In genomic region chr12:71476513-71476912, GRCh38 we compare ENCODE assay signal across 13 cellular contexts. TPM values are rescaled to one million over a fixed set of nuclear protein-coding genes. Genes with fewer than 3 reads are reported as not detected.
A peak's percentile ranks its signal among the peaks of the same experiment; 100 is the strongest.
DNase-seq lines count a peak whose midpoint lies in the region; ATAC-seq and TF ChIP-seq lines count a peak whose summit lies in the region.
"Had no signal": no experiment of that assay in that cellular context is flagged by ENCODE, and none has a peak within 500 bp of the region (broad histone marks: within the 10 kb centered on the region; RNA-seq: fewer than 3 reads in every experiment).

No MANE protein-coding gene starts in this region.

- H3K4me2 ChIP-seq in fibroblast of lung (ENCODE audit: extremely low read depth, insufficient read depth, low read length): no peak overlapping the region
- peak overlapping the region; percentile 67 for H3K4me2 ChIP-seq in osteoblast (ENCODE audit: insufficient read depth, low read length)

- H3K27ac ChIP-seq in fibroblast of lung (ENCODE audit: insufficient read depth, low read length) (no peak overlapping the region), osteoblast (ENCODE audit: low read depth, low read length) (peak overlapping the region; percentile 6)
- no peak overlapping the region for H3K27ac ChIP-seq in CD8-positive, alpha-beta T cell (ENCODE audit: low read depth, low read length)
- H3K27ac ChIP-seq: cardiac muscle cell, uterus had no signal

- no peak for ATAC-seq in CD8-positive, alpha-beta T cell
- ATAC-seq in stimulated activated memory B cell treated with anti-CD40 and anti-IgM and Interleukin-4, amounts not matched to agents 10 μg/mL and 1 μg/mL and 100 μg/mL, for 72 hours: no peak
- ATAC-seq: Panc1 had no signal

- H3K36me3 Mint-ChIP-seq in CD8-positive, alpha-beta T cell: no peaks in the 10 kb centered on the region
- no peaks in the 10 kb centered on the region for H3K36me3 Mint-ChIP-seq in stimulated activated memory B cell treated with anti-CD40 and anti-IgM and Interleukin-4, amounts not matched to agents 10 μg/mL and 1 μg/mL and 100 μg/mL, for 72 hours

- DNase-seq in Caki2 (ENCODE audit: low read depth): peak; percentile 10
- DNase-seq in RKO (ENCODE audit: low spot score): peak; percentile 7
- DNase-seq in fibroblast of lung (ENCODE audit: low read depth in 2 of 2): peak; percentile 53 to 97
- DNase-seq in osteoblast (ENCODE audit: insufficient read length, low spot score, missing footprints): peak; percentile 37
- no peak for DNase-seq in CD8-positive, alpha-beta T cell
- no peak for DNase-seq in DMS153 (lab: John Stamatoyannopoulos, UW)
- DNase-seq in NAMALWA (ENCODE audit: low spot score): no peak
- DNase-seq: CD4-positive, alpha-beta T cell; retina; uterus had no signal

- no peak overlapping the region for H3K9ac ChIP-seq in fibroblast of lung (ENCODE audit: insufficient read depth, low read length)

- no peak overlapping the region for H3K4me3 ChIP-seq in fibroblast of lung (replicated peaks in 1 of 4; ENCODE audit: control extremely low read depth in 1 of 4, insufficient read depth in 1 of 4, low read depth in 3 of 4, low read length in 4 of 4)
- no peak overlapping the region for H3K4me3 ChIP-seq in osteoblast (ENCODE audit: insufficient read depth, low read length)
- H3K4me3 ChIP-seq in CD8-positive, alpha-beta T cell (ENCODE audit: low read depth, low read length): no peak overlapping the region
- H3K4me3 ChIP-seq: cardiac muscle cell, uterus had no signal

- CTCF ChIA-PET in CD8-positive, alpha-beta T cell (lab: Charles Lee): no interaction called here

- H4K20me1 ChIP-seq in fibroblast of lung (ENCODE audit: control insufficient read depth, extremely low read depth, insufficient read depth, low read length) (no peaks in the 10 kb centered on the region), osteoblast (ENCODE audit: insufficient read depth, low read length) (no peaks in the 10 kb centered on the region)

- no peak overlapping the region for H3K27ac Mint-ChIP-seq in CD8-positive, alpha-beta T cell
- no peak overlapping the region for H3K27ac Mint-ChIP-seq in stimulated activated memory B cell treated with anti-CD40 and anti-IgM and Interleukin-4, amounts not matched to agents 10 μg/mL and 1 μg/mL and 100 μg/mL, for 72 hours
- H3K27ac Mint-ChIP-seq: CD4-positive, alpha-beta T cell had no signal

- H3K4me1 ChIP-seq in fibroblast of lung (ENCODE audit: control insufficient read depth, extremely low read depth, insufficient read depth, low read length): peaks cover 7% of the 10 kb centered on the region
- peaks cover 11% of the 10 kb centered on the region for H3K4me1 ChIP-seq in osteoblast (ENCODE audit: insufficient read depth, low read length)
- H3K4me1 ChIP-seq in CD8-positive, alpha-beta T cell (ENCODE audit: insufficient read depth, low read length): no peaks in the 10 kb centered on the region
- H3K4me1 ChIP-seq: uterus had no signal

- H3K36me3 ChIP-seq in fibroblast of lung (ENCODE audit: control insufficient read depth, insufficient read depth, low read length): no peaks in the 10 kb centered on the region
- H3K36me3 ChIP-seq in osteoblast (ENCODE audit: insufficient read depth, low read length): no peaks in the 10 kb centered on the region
- no peaks in the 10 kb centered on the region for H3K36me3 ChIP-seq in CD8-positive, alpha-beta T cell (ENCODE audit: insufficient read depth, low read length)
- H3K36me3 ChIP-seq: cardiac muscle cell, uterus had no signal

- peaks cover 14% of the 10 kb centered on the region for H3K27me3 Mint-ChIP-seq in CD8-positive, alpha-beta T cell (ENCODE audit: low read depth)
- peaks cover 12% of the 10 kb centered on the region for H3K27me3 Mint-ChIP-seq in stimulated activated memory B cell treated with anti-CD40 and anti-IgM and Interleukin-4, amounts not matched to agents 10 μg/mL and 1 μg/mL and 100 μg/mL, for 72 hours

- H3K9me3 ChIP-seq in fibroblast of lung (ENCODE audit: control insufficient read depth, insufficient read depth, low read depth, low read length) (no peaks in the 10 kb centered on the region), osteoblast (ENCODE audit: low read depth, low read length) (no peaks in the 10 kb centered on the region)
- no peaks in the 10 kb centered on the region for H3K9me3 ChIP-seq in CD8-positive, alpha-beta T cell (ENCODE audit: low read length)
- H3K9me3 ChIP-seq: uterus had no signal

- intact Hi-C loops in CD8-positive, alpha-beta T cell (cut with DNase I, micrococcal nuclease): no loop called here

- H3K4me3 Mint-ChIP-seq in CD8-positive, alpha-beta T cell: no peak overlapping the region
- H3K4me3 Mint-ChIP-seq in stimulated activated memory B cell treated with anti-CD40 and anti-IgM and Interleukin-4, amounts not matched to agents 10 μg/mL and 1 μg/mL and 100 μg/mL, for 72 hours: no peak overlapping the region
- H3K4me3 Mint-ChIP-seq: CD4-positive, alpha-beta T cell had no signal

- in situ Hi-C loops in Caki2 (cut with HindIII; ENCODE audit: low pct_unique_long_range_greater_than_20kb, low sequenced_read_pairs): no loop called here

- H3K79me2 ChIP-seq in fibroblast of lung (ENCODE audit: control insufficient read depth, insufficient read depth, low read length) (no peaks in the 10 kb centered on the region), osteoblast (ENCODE audit: insufficient read depth, low read length) (no peaks in the 10 kb centered on the region)

- POLR2A ChIA-PET in CD8-positive, alpha-beta T cell (lab: Charles Lee): no interaction called here

- H3K27me3 ChIP-seq in fibroblast of lung (ENCODE audit: control insufficient read depth, insufficient read depth, low read length) (no peaks in the 10 kb centered on the region), osteoblast (ENCODE audit: insufficient read depth, low read length) (no peaks in the 10 kb centered on the region)
- H3K27me3 ChIP-seq in CD8-positive, alpha-beta T cell (ENCODE audit: insufficient read depth, low read length): no peaks in the 10 kb centered on the region
- H3K27me3 ChIP-seq: cardiac muscle cell, uterus had no signal

- H2AFZ ChIP-seq in fibroblast of lung (ENCODE audit: low read length): no peak overlapping the region
- no peak overlapping the region for H2AFZ ChIP-seq in osteoblast (ENCODE audit: low read length)

- TF ChIP-seq CTCF in fibroblast of lung (conservative IDR thresholded peaks at IDR 0.05 in 1 of 2, IDR thresholded peaks at IDR 0.05 in 1 of 2; ENCODE audit: low read depth in 1 of 2, low read length in 2 of 2) (no peak), osteoblast (IDR thresholded peaks at IDR 0.05; ENCODE audit: extremely low read depth, low read depth, low read length) (no peak)
- no peak for TF ChIP-seq CTCF in CD8-positive, alpha-beta T cell (IDR thresholded peaks at IDR 0.05)

- H3K9me3 Mint-ChIP-seq in CD8-positive, alpha-beta T cell: no peaks in the 10 kb centered on the region
- H3K9me3 Mint-ChIP-seq in stimulated activated memory B cell treated with anti-CD40 and anti-IgM and Interleukin-4, amounts not matched to agents 10 μg/mL and 1 μg/mL and 100 μg/mL, for 72 hours: peaks cover 3% of the 10 kb centered on the region
- H3K9me3 Mint-ChIP-seq: CD4-positive, alpha-beta T cell had no signal

- H3K4me1 Mint-ChIP-seq in CD8-positive, alpha-beta T cell (ENCODE audit: low read depth): no peaks in the 10 kb centered on the region
- H3K4me1 Mint-ChIP-seq in stimulated activated memory B cell treated with anti-CD40 and anti-IgM and Interleukin-4, amounts not matched to agents 10 μg/mL and 1 μg/mL and 100 μg/mL, for 72 hours: no peaks in the 10 kb centered on the region

RNA-seq across cellular contexts. Expression of gene LGR5, which starts 36.9 kb away (rescaled TPM):
- not detected in 2 replicates for total RNA-seq in Caki2 (2014; rRNA removed; shearing (Covaris generic); ENCODE audit: low replicate concordance)
- total RNA-seq in fibroblast of lung (not detected in 2 replicates), osteoblast (under 0.01 TPM in 1 of 2 replicates, not detected in the other)
- not detected in 2 replicates for polyA plus RNA-seq in fibroblast of lung
- polyA plus RNA-seq in fibroblast of lung (2012): not detected in 2 replicates
- polyA minus RNA-seq in fibroblast of lung (ENCODE audit: low replicate concordance): not detected in 2 replicates
- total RNA-seq in CD8-positive, alpha-beta T cell: not detected
- total RNA-seq: CD4-positive, alpha-beta T cell had no signal

Comparison
In these comparisons a context has a peak if more than half of its experiments do, and no peak if none do; other contexts are left out.
1. DNase-seq: peak in Caki2 (single experiment), RKO (single experiment), fibroblast of lung (2 of 2) and osteoblast (single experiment); none in CD8-positive, alpha-beta T cell (0 of 7), DMS153 (single experiment) and NAMALWA (single experiment).